ENCODE assay signal across 1 cellular context in the genomic region with DNA sequence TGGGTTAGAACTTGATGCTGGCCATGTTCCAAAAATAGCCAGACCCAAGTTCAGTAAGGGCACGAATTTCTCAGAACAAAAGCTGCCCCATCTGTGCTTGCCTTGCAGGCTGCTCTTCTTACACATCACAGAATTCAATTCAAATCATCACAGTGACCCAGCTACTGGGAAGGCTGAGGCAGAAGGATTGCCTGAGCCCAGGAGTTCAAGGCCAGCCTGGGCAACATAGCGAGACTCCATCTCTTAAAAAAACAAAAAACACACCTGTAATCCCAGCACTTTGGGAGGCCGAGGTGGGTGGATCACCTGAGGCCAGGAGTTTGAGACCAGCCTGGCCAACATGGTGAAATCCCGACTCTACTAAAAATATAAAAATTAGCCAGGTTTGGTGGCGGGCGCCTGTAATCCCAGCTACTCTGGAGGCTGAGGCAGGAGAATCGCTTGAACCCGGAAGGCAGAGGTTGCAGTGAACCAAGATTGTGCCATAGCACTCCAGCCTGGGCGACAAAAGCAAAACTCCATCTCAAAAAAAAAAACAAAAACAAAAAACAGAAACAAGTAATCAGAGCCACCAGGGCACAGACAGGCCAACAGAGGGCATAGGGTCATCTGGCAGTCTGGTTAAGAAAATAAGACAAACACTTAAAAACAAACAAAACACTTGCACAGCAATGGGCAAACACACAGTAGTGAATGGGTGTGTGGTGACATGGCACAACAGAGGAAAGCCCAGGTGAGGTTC.
TF ChIP-seq lines count a peak whose summit lies in the region.

No MANE protein-coding gene starts in this region.

TF ChIP-seq in HEK293, 187 proteins besides CTCF, POLR2A, EP300 and RAD21:
- peak; percentile 78 for TF ChIP-seq ZNF121 (tag by site-specific recombination; IDR thresholded peaks at IDR 0.05)
